In the genomic region with DNA sequence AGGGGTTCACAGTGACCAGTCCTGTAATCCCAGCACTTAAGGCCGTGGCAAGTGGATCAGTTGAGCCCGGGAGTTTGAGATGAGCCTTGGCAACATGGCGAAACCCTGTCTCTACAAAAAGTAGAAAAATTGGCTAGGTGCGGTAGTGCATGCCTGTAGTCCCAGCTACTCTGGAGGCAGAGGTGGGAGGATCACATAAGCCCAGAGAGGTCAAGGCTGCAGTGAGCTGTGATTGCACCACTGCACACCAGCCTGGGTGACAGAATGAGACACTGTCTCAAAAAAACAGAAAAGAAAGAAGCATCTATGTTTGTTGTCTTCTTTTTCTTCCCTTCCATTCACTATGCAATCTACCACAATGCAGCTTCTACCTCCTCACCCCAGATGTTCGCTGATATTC, we compare ENCODE assay signal across 27 cellular contexts.
"Had no signal": no experiment of that assay in that cellular context is flagged by ENCODE, and none has a peak within 500 bp of the region (broad histone marks: within the 10 kb centered on the region; RNA-seq: fewer than 3 reads in every experiment).

No MANE protein-coding gene starts in this region.

- ATAC-seq: left cardiac atrium; left ventricle myocardium superior; natural killer cell treated with Interleukin-12 subunit alpha and Interleukin-12 subunit beta and Interleukin-15 and Interleukin-18, amount 100 ng/mL, for 72 hours; sciatic nerve; stimulated activated naive CD8-positive, alpha-beta T cell treated with anti-CD3 and anti-CD28 coated beads, Interleukin-15, amount 100 ng/mL, for 72 hours had no signal

- H3K27ac ChIP-seq: prostate gland, right atrium auricular region, tibial nerve had no signal

- DNase-seq: cortex of kidney; effector CD4-positive, alpha-beta T cell; glutamatergic neuron; heart right ventricle; hippocampal formation; left cardiac atrium; left ventricle myocardium superior; mesenchymal stem cell; mucosa of descending colon; naive B cell; nucleus accumbens; stimulated activated CD4-positive, alpha-beta T cell treated with anti-CD3 and anti-CD28 coated beads, Interleukin-12 subunit alpha, Interleukin-12 subunit beta, amount 100 ng/mL, for 4 hours; stimulated activated CD4-positive, alpha-beta T cell treated with anti-CD3 and anti-CD28 coated beads, Interleukin-1b, Interleukin-23, amount 100 ng/mL, for 48 hours; stimulated activated CD4-positive, alpha-beta T cell treated with anti-CD3 and anti-CD28 coated beads, Interleukin-4, amount 100 ng/mL, for 1 hour; stimulated activated CD8-positive, alpha-beta memory T cell treated with anti-CD3 and anti-CD28 coated beads, Interleukin-4, amount 100 ng/mL, for 48 hours; stimulated activated naive CD4-positive, alpha-beta T cell; stimulated activated naive CD8-positive, alpha-beta T cell treated with anti-CD3 and anti-CD28 coated beads, Interleukin-15, amount 100 ng/mL, for 72 hours; upper lobe of left lung had no signal

- H3K9me3 ChIP-seq: heart right ventricle, mucosa of descending colon, prostate gland, right atrium auricular region, tibial nerve, upper lobe of left lung had no signal

- H3K27ac Mint-ChIP-seq: mesothelial cell of epicardium; naive B cell; natural killer cell treated with Interleukin-12 subunit alpha and Interleukin-12 subunit beta and Interleukin-15 and Interleukin-18, amount 100 ng/mL, for 72 hours; stimulated activated naive CD8-positive, alpha-beta T cell treated with anti-CD3 and anti-CD28 coated beads, Interleukin-15, amount 100 ng/mL, for 72 hours had no signal

- H3K4me3 Mint-ChIP-seq: mesothelial cell of epicardium; naive B cell; natural killer cell treated with Interleukin-12 subunit alpha and Interleukin-12 subunit beta and Interleukin-15 and Interleukin-18, amount 100 ng/mL, for 72 hours; stimulated activated naive CD8-positive, alpha-beta T cell treated with anti-CD3 and anti-CD28 coated beads, Interleukin-15, amount 100 ng/mL, for 72 hours had no signal

- FAIRE-seq: islet of Langerhans, urothelium cell line had no signal

- H3K36me3 Mint-ChIP-seq: natural killer cell treated with Interleukin-12 subunit alpha and Interleukin-12 subunit beta and Interleukin-15 and Interleukin-18, amount 100 ng/mL, for 72 hours had no signal

- H3K4me1 ChIP-seq: prostate gland, tibial nerve had no signal

- H3K27me3 ChIP-seq: heart right ventricle, right atrium auricular region, tibial nerve, upper lobe of left lung had no signal

- H3K4me3 ChIP-seq: heart right ventricle, mucosa of descending colon, prostate gland, right atrium auricular region, smooth muscle cell, tibial nerve, upper lobe of left lung had no signal

- H3K9me3 Mint-ChIP-seq: natural killer cell treated with Interleukin-12 subunit alpha and Interleukin-12 subunit beta and Interleukin-15 and Interleukin-18, amount 100 ng/mL, for 72 hours; stimulated activated naive CD8-positive, alpha-beta T cell treated with anti-CD3 and anti-CD28 coated beads, Interleukin-15, amount 100 ng/mL, for 72 hours had no signal

- H3K4me2 ChIP-seq: smooth muscle cell had no signal

- H3K27me3 Mint-ChIP-seq: naive B cell; natural killer cell treated with Interleukin-12 subunit alpha and Interleukin-12 subunit beta and Interleukin-15 and Interleukin-18, amount 100 ng/mL, for 72 hours; stimulated activated naive CD8-positive, alpha-beta T cell treated with anti-CD3 and anti-CD28 coated beads, Interleukin-15, amount 100 ng/mL, for 72 hours had no signal

- H3K4me1 Mint-ChIP-seq: mesothelial cell of epicardium; naive B cell; stimulated activated naive CD8-positive, alpha-beta T cell treated with anti-CD3 and anti-CD28 coated beads, Interleukin-15, amount 100 ng/mL, for 72 hours had no signal
